ENCODE assay signal across 1 cellular context in the genomic region with DNA sequence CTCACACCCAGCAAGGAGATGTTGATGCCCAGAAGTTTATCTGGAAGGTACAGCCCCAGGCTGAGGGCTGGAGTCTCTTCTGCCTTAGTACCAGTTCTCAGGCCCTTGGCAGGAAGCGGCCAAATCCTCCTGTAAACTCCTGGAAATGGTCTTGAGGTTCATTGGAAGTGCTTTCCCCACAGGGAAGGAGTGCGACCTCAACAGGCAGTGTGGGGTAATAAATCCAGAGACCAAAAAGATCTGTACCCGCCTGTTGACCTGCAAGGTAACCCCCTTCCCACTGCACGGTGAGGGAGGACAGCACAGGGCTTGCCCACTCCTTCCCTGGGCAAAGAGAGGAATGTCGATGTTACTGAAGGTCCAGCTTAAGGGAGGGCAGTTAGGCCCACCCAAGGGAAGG.
TF ChIP-seq lines count a peak whose summit lies in the region.

No MANE protein-coding gene starts in this region.

TF ChIP-seq in HCT116, 20 proteins besides CTCF, POLR2A, EP300 and RAD21:
- TF ChIP-seq SIN3A (IDR thresholded peaks at IDR 0.05; ENCODE audit: low read depth) (no peak), ZFX (IDR thresholded peaks at IDR 0.05) (no peak), EZH2 (IDR thresholded peaks at IDR 0.05) (no peak), ZNF274 (IDR thresholded peaks at IDR 0.05; ENCODE audit: low read depth, low read length) (no peak), EZH2phosphoT487 (IDR thresholded peaks at IDR 0.05; ENCODE audit: borderline replicate concordance) (no peak), FOSL1 (IDR thresholded peaks at IDR 0.05; ENCODE audit: low read depth) (no peak), YY1 (IDR thresholded peaks at IDR 0.05; ENCODE audit: extremely low read depth, insufficient replicate concordance, low read depth, low read length) (no peak), JUND (IDR thresholded peaks at IDR 0.05) (no peak), TCF7L2 (IDR thresholded peaks at IDR 0.05; ENCODE audit: borderline replicate concordance, extremely low read depth, insufficient read depth, insufficient read length) (no peak)
- TF ChIP-seq, protein P1, sequence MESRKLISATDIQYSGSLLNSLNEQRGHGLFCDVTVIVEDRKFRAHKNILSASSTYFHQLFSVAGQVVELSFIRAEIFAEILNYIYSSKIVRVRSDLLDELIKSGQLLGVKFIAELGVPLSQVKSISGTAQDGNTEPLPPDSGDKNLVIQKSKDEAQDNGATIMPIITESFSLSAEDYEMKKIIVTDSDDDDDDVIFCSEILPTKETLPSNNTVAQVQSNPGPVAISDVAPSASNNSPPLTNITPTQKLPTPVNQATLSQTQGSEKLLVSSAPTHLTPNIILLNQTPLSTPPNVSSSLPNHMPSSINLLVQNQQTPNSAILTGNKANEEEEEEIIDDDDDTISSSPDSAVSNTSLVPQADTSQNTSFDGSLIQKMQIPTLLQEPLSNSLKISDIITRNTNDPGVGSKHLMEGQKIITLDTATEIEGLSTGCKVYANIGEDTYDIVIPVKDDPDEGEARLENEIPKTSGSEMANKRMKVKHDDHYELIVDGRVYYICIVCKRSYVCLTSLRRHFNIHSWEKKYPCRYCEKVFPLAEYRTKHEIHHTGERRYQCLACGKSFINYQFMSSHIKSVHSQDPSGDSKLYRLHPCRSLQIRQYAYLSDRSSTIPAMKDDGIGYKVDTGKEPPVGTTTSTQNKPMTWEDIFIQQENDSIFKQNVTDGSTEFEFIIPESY (IDR thresholded peaks at IDR 0.05; ENCODE audit: extremely low read depth, insufficient replicate concordance, low read length) = no peak
- TF ChIP-seq, protein P2, sequence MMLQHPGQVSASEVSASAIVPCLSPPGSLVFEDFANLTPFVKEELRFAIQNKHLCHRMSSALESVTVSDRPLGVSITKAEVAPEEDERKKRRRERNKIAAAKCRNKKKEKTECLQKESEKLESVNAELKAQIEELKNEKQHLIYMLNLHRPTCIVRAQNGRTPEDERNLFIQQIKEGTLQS (IDR thresholded peaks at IDR 0.05) = no peak
